ENCODE assay signal across 21 cellular contexts in genomic region chr2:124623560-124623959, GRCh38.
DNase-seq lines count a peak whose midpoint lies in the region; ATAC-seq and TF ChIP-seq lines count a peak whose summit lies in the region.
"Had no signal": no experiment of that assay in that cellular context is flagged by ENCODE, and none has a peak within 500 bp of the region (broad histone marks: within the 10 kb centered on the region; RNA-seq: fewer than 3 reads in every experiment).

No MANE protein-coding gene starts in this region.

- no peaks in the 10 kb centered on the region for H3K27me3 ChIP-seq in neural progenitor cell
- H3K27me3 ChIP-seq: BLaER1 had no signal

- no peak overlapping the region for H3K4me3 Mint-ChIP-seq in neural progenitor cell
- H3K4me3 Mint-ChIP-seq: B cell; CD4-positive, CD25-positive, alpha-beta regulatory T cell; CD8-positive, alpha-beta T cell; HFFc6 had no signal

- H3K36me3 ChIP-seq in neural progenitor cell: no peaks in the 10 kb centered on the region
- H3K36me3 ChIP-seq: BLaER1, HAP-1 had no signal

- H3K79me2 ChIP-seq in neural progenitor cell (ENCODE audit: low read depth): no peaks in the 10 kb centered on the region

- DNase-seq in DMS53 (lab: John Stamatoyannopoulos, UW) (peak; percentile 4), DMS53 treated with DMSO at 0.1 percent for 48 hours (lab: John Stamatoyannopoulos, UW; ENCODE audit: unreplicated experiment) (no peak), NCI-H345 (lab: John Stamatoyannopoulos, UW) (peak; percentile 31), kidney tubule cell (ENCODE audit: low spot score) (peak; percentile 21), neural progenitor cell (ENCODE audit: low spot score) (peak; percentile 39)
- DNase-seq in effector CD8-positive, alpha-beta T cell (lab: John Stamatoyannopoulos, UW): no peak
- DNase-seq: Caco-2; CD4-positive, CD25-positive, alpha-beta regulatory T cell; CD8-positive, alpha-beta T cell; DMS153; DMS79 treated with DMSO at 0.1 percent for 48 hours; GF-D8; GOT3; HFFc6 had no signal

- ATAC-seq in HG03521 (IDR thresholded peaks at IDR 0.05; ENCODE audit: unreplicated experiment) (no peak), HG02798 (IDR thresholded peaks at IDR 0.05; ENCODE audit: poor library complexity, unreplicated experiment) (no peak)
- ATAC-seq: CD8-positive, alpha-beta T cell had no signal

- no peaks in the 10 kb centered on the region for H4K20me1 ChIP-seq in neural progenitor cell (ENCODE audit: low read depth)
- H4K20me1 ChIP-seq: BLaER1 had no signal

- peaks cover 4% of the 10 kb centered on the region for H3K4me1 Mint-ChIP-seq in neural progenitor cell
- H3K4me1 Mint-ChIP-seq: B cell; CD4-positive, CD25-positive, alpha-beta regulatory T cell had no signal

- H3F3A ChIP-seq in neural progenitor cell (ENCODE audit: low read depth): no peaks in the 10 kb centered on the region

- H3K36me3 Mint-ChIP-seq in neural progenitor cell: no peaks in the 10 kb centered on the region
- H3K36me3 Mint-ChIP-seq: CD4-positive, CD25-positive, alpha-beta regulatory T cell; CD8-positive, alpha-beta T cell had no signal

- H3K4me1 ChIP-seq in neural progenitor cell: peaks cover 8% of the 10 kb centered on the region
- H3K4me1 ChIP-seq: BLaER1, Caco-2, HAP-1 had no signal

- TF ChIP-seq CTCF in neural progenitor cell (IDR thresholded peaks at IDR 0.05): no peak

- no peak overlapping the region for H3K4me3 ChIP-seq in neural progenitor cell
- H3K4me3 ChIP-seq: BLaER1, HAP-1 had no signal

- H2AFZ ChIP-seq in neural progenitor cell (replicated peaks): no peak overlapping the region

- no peaks in the 10 kb centered on the region for H3K9me3 ChIP-seq in neural progenitor cell (ENCODE audit: low read depth)
- H3K9me3 ChIP-seq: BLaER1, Caco-2, HAP-1 had no signal

- H3K9me3 Mint-ChIP-seq in neural progenitor cell: no peaks in the 10 kb centered on the region

- H3K27ac Mint-ChIP-seq in neural progenitor cell: no peak overlapping the region
- H3K27ac Mint-ChIP-seq: B cell; CD4-positive, CD25-positive, alpha-beta regulatory T cell; CD8-positive, alpha-beta T cell; HFFc6 had no signal

- peak overlapping the region; percentile 28 for H3K4me2 ChIP-seq in neural progenitor cell
- H3K4me2 ChIP-seq: BLaER1 had no signal

- peak overlapping the region; percentile 10 for H3K27ac ChIP-seq in neural progenitor cell
- H3K27ac ChIP-seq: 22Rv1, BLaER1, C4-2B had no signal

- no peak overlapping the region for H3K9ac ChIP-seq in neural progenitor cell
- H3K9ac ChIP-seq: BLaER1 had no signal

- peaks cover 2% of the 10 kb centered on the region for H3K27me3 Mint-ChIP-seq in neural progenitor cell (ENCODE audit: insufficient read depth, low read depth)
- H3K27me3 Mint-ChIP-seq: B cell; CD4-positive, CD25-positive, alpha-beta regulatory T cell had no signal

Comparison
In these comparisons a context has a peak if more than half of its experiments do, and no peak if none do; other contexts are left out.
1. DNase-seq: peak in DMS53 (single experiment), NCI-H345 (single experiment), kidney tubule cell (single experiment) and neural progenitor cell (single experiment); none in DMS53 treated with DMSO at 0.1 percent for 48 hours (single experiment) and effector CD8-positive, alpha-beta T cell (single experiment).